Comparison of ENCODE assay signal across 1 cellular context in the genomic region with DNA sequence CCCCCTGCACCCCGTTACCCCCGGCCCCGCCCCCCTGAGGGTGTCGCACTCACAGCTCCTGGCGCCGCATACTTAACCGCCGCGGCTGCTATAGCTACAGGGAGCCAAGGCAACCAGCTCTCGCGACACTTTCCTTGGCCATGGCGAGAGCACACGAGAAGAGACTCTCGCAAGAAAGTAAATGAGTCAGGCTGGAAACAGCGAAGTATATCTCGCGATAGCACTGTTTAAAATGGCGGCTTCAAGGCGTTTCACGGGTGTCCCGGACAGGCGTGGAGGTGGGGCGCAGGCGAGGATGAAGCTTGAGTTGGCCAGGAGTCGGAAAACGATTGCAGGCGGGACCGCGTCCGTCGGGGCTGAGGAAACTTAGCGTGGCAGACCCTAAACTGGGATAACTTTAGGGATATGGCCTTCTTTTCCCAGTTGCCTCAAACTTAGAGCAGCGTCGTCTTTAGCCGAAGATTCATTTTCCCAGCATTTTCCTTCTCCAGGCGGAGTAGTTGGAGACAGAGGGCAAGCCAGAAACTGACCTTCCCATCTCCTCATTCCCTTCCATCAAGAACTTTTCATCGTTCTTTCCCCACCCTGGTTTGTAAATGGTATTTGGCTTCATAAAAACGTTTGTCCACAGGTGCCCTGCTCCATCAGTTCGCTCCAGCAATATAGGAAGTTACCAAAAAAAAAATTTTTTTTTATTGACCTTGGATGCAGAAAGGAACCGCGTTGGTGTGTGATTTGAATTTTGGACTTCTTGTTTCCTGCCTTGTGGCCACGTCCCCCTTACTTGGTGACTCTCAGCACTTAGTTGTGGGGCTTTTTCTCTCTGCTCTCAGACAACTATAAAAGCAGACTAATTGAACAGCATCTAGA.
TF ChIP-seq lines count a peak whose summit lies in the region.

No MANE protein-coding gene starts in this region.

TF ChIP-seq in GM12878, 131 proteins besides CTCF, POLR2A, EP300 and RAD21 (continued from another document and continues in another):
- TF ChIP-seq, protein P1, sequence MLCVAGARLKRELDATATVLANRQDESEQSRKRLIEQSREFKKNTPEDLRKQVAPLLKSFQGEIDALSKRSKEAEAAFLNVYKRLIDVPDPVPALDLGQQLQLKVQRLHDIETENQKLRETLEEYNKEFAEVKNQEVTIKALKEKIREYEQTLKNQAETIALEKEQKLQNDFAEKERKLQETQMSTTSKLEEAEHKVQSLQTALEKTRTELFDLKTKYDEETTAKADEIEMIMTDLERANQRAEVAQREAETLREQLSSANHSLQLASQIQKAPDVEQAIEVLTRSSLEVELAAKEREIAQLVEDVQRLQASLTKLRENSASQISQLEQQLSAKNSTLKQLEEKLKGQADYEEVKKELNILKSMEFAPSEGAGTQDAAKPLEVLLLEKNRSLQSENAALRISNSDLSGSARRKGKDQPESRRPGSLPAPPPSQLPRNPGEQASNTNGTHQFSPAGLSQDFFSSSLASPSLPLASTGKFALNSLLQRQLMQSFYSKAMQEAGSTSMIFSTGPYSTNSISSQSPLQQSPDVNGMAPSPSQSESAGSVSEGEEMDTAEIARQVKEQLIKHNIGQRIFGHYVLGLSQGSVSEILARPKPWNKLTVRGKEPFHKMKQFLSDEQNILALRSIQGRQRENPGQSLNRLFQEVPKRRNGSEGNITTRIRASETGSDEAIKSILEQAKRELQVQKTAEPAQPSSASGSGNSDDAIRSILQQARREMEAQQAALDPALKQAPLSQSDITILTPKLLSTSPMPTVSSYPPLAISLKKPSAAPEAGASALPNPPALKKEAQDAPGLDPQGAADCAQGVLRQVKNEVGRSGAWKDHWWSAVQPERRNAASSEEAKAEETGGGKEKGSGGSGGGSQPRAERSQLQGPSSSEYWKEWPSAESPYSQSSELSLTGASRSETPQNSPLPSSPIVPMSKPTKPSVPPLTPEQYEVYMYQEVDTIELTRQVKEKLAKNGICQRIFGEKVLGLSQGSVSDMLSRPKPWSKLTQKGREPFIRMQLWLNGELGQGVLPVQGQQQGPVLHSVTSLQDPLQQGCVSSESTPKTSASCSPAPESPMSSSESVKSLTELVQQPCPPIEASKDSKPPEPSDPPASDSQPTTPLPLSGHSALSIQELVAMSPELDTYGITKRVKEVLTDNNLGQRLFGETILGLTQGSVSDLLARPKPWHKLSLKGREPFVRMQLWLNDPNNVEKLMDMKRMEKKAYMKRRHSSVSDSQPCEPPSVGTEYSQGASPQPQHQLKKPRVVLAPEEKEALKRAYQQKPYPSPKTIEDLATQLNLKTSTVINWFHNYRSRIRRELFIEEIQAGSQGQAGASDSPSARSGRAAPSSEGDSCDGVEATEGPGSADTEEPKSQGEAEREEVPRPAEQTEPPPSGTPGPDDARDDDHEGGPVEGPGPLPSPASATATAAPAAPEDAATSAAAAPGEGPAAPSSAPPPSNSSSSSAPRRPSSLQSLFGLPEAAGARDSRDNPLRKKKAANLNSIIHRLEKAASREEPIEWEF (IDR thresholded peaks at IDR 0.05; ENCODE audit: insufficient replicate concordance, low read depth, low read length): no peak
- TF ChIP-seq ZNF274 (IDR thresholded peaks at IDR 0.05; ENCODE audit: insufficient read depth, insufficient read length) (no peak), FOXK2 (IDR thresholded peaks at IDR 0.05) (no peak), GATAD2B (conservative IDR thresholded peaks at IDR 0.05; ENCODE audit: low read depth) (0 out of 2 replicates have a peak, but pooled peaks have one; percentile 19), NFYA (IDR thresholded peaks at IDR 0.05; ENCODE audit: borderline replicate concordance, low read depth, low read length) (no peak), YY1 (IDR thresholded peaks at IDR 0.05; ENCODE audit: low read depth, low read length) (peak; percentile 98), ZNF384 (IDR thresholded peaks at IDR 0.05; ENCODE audit: borderline replicate concordance, low read depth, low read length) (no peak), SUPT20H (IDR thresholded peaks at IDR 0.05; ENCODE audit: borderline replicate concordance, control insufficient read depth, low read depth, low read length) (no peak), PAX8 (IDR thresholded peaks at IDR 0.05) (peak; percentile 65; the same call in 1 of the 2 replicates), POU2F2 (IDR thresholded peaks at IDR 0.05; ENCODE audit: borderline replicate concordance, low read depth, low read length) (peak; percentile 69; the same call in 2 of the 3 replicates), ZZZ3 (IDR thresholded peaks at IDR 0.05; ENCODE audit: control insufficient read depth, insufficient read length, low read depth) (no peak), RAD51 (IDR thresholded peaks at IDR 0.05) (0 out of 2 replicates have a peak, but pooled peaks have one; percentile 28), SIN3A (IDR thresholded peaks at IDR 0.05; ENCODE audit: low read depth, low read length) (peak; percentile 55; the same call in 1 of the 2 replicates), MXI1 (IDR thresholded peaks at IDR 0.05; ENCODE audit: low read depth, low read length) (peak; percentile 100), SUZ12 (IDR thresholded peaks at IDR 0.05; ENCODE audit: unreplicated experiment) (no peak), SMC3 (IDR thresholded peaks at IDR 0.05; ENCODE audit: borderline replicate concordance, low read length) (no peak), BMI1 (IDR thresholded peaks at IDR 0.05; ENCODE audit: borderline replicate concordance) (peak; percentile 95), PAX5 (IDR thresholded peaks at IDR 0.05; ENCODE audit: borderline replicate concordance, low read depth, low read length) (no peak; the same call in 1 of the 2 replicates), STAT1 (conservative IDR thresholded peaks at IDR 0.05) (no peak), SP1 (IDR thresholded peaks at IDR 0.05; ENCODE audit: low read depth, low read length) (no peak), TCF3 (IDR thresholded peaks at IDR 0.05; ENCODE audit: borderline replicate concordance, insufficient read depth, low read depth, low read length) (no peak), BACH1 (IDR thresholded peaks at IDR 0.05; ENCODE audit: borderline replicate concordance) (peak; percentile 97), SRF (IDR thresholded peaks at IDR 0.05; ENCODE audit: low read depth in 2 of 2, low read length in 2 of 2) (no peak), ZNF24 (IDR thresholded peaks at IDR 0.05) (no peak), RBBP5 (conservative IDR thresholded peaks at IDR 0.05) (no peak), MYB (IDR thresholded peaks at IDR 0.05; ENCODE audit: borderline replicate concordance, low read depth, low read length) (no peak), SMARCA5 (IDR thresholded peaks at IDR 0.05) (no peak), ETV6 (conservative IDR thresholded peaks at IDR 0.05 in 1 of 2, IDR thresholded peaks at IDR 0.05 in 1 of 2; ENCODE audit: borderline replicate concordance in 1 of 2, low read depth in 1 of 2) (no peak), ESRRA (IDR thresholded peaks at IDR 0.05; ENCODE audit: low read length) (no peak), SMAD1 (IDR thresholded peaks at IDR 0.05; ENCODE audit: low read depth, partially characterized antibody) (peak; percentile 17)
- TF ChIP-seq, protein P2, sequence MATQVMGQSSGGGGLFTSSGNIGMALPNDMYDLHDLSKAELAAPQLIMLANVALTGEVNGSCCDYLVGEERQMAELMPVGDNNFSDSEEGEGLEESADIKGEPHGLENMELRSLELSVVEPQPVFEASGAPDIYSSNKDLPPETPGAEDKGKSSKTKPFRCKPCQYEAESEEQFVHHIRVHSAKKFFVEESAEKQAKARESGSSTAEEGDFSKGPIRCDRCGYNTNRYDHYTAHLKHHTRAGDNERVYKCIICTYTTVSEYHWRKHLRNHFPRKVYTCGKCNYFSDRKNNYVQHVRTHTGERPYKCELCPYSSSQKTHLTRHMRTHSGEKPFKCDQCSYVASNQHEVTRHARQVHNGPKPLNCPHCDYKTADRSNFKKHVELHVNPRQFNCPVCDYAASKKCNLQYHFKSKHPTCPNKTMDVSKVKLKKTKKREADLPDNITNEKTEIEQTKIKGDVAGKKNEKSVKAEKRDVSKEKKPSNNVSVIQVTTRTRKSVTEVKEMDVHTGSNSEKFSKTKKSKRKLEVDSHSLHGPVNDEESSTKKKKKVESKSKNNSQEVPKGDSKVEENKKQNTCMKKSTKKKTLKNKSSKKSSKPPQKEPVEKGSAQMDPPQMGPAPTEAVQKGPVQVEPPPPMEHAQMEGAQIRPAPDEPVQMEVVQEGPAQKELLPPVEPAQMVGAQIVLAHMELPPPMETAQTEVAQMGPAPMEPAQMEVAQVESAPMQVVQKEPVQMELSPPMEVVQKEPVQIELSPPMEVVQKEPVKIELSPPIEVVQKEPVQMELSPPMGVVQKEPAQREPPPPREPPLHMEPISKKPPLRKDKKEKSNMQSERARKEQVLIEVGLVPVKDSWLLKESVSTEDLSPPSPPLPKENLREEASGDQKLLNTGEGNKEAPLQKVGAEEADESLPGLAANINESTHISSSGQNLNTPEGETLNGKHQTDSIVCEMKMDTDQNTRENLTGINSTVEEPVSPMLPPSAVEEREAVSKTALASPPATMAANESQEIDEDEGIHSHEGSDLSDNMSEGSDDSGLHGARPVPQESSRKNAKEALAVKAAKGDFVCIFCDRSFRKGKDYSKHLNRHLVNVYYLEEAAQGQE (IDR thresholded peaks at IDR 0.05; ENCODE audit: low read depth, low read length): peak; percentile 33; the same call in 1 of the 2 replicates
- TF ChIP-seq, protein P3, sequence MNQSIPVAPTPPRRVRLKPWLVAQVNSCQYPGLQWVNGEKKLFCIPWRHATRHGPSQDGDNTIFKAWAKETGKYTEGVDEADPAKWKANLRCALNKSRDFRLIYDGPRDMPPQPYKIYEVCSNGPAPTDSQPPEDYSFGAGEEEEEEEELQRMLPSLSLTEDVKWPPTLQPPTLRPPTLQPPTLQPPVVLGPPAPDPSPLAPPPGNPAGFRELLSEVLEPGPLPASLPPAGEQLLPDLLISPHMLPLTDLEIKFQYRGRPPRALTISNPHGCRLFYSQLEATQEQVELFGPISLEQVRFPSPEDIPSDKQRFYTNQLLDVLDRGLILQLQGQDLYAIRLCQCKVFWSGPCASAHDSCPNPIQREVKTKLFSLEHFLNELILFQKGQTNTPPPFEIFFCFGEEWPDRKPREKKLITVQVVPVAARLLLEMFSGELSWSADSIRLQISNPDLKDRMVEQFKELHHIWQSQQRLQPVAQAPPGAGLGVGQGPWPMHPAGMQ (IDR thresholded peaks at IDR 0.05; ENCODE audit: borderline replicate concordance): peak; percentile 77
- TF ChIP-seq, protein P4, sequence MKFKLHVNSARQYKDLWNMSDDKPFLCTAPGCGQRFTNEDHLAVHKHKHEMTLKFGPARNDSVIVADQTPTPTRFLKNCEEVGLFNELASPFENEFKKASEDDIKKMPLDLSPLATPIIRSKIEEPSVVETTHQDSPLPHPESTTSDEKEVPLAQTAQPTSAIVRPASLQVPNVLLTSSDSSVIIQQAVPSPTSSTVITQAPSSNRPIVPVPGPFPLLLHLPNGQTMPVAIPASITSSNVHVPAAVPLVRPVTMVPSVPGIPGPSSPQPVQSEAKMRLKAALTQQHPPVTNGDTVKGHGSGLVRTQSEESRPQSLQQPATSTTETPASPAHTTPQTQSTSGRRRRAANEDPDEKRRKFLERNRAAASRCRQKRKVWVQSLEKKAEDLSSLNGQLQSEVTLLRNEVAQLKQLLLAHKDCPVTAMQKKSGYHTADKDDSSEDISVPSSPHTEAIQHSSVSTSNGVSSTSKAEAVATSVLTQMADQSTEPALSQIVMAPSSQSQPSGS (IDR thresholded peaks at IDR 0.05; ENCODE audit: low read length): no peak; the same call in 1 of the 2 replicates
- TF ChIP-seq, protein P5, sequence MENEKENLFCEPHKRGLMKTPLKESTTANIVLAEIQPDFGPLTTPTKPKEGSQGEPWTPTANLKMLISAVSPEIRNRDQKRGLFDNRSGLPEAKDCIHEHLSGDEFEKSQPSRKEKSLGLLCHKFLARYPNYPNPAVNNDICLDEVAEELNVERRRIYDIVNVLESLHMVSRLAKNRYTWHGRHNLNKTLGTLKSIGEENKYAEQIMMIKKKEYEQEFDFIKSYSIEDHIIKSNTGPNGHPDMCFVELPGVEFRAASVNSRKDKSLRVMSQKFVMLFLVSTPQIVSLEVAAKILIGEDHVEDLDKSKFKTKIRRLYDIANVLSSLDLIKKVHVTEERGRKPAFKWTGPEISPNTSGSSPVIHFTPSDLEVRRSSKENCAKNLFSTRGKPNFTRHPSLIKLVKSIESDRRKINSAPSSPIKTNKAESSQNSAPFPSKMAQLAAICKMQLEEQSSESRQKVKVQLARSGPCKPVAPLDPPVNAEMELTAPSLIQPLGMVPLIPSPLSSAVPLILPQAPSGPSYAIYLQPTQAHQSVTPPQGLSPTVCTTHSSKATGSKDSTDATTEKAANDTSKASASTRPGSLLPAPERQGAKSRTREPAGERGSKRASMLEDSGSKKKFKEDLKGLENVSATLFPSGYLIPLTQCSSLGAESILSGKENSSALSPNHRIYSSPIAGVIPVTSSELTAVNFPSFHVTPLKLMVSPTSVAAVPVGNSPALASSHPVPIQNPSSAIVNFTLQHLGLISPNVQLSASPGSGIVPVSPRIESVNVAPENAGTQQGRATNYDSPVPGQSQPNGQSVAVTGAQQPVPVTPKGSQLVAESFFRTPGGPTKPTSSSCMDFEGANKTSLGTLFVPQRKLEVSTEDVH (IDR thresholded peaks at IDR 0.05; ENCODE audit: low read depth, partially characterized antibody): no peak
- TF ChIP-seq, protein P6, sequence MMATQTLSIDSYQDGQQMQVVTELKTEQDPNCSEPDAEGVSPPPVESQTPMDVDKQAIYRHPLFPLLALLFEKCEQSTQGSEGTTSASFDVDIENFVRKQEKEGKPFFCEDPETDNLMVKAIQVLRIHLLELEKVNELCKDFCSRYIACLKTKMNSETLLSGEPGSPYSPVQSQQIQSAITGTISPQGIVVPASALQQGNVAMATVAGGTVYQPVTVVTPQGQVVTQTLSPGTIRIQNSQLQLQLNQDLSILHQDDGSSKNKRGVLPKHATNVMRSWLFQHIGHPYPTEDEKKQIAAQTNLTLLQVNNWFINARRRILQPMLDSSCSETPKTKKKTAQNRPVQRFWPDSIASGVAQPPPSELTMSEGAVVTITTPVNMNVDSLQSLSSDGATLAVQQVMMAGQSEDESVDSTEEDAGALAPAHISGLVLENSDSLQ (IDR thresholded peaks at IDR 0.05): 0 out of 2 replicates have a peak, but pooled peaks have one; percentile 47
- TF ChIP-seq, protein P7, sequence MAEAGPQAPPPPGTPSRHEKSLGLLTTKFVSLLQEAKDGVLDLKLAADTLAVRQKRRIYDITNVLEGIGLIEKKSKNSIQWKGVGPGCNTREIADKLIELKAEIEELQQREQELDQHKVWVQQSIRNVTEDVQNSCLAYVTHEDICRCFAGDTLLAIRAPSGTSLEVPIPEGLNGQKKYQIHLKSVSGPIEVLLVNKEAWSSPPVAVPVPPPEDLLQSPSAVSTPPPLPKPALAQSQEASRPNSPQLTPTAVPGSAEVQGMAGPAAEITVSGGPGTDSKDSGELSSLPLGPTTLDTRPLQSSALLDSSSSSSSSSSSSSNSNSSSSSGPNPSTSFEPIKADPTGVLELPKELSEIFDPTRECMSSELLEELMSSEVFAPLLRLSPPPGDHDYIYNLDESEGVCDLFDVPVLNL (IDR thresholded peaks at IDR 0.05; ENCODE audit: low read depth, low read length): no peak
